22 cellular contexts compared by ENCODE assay signal in genomic region chr17:66378296-66378695, GRCh38.
DNase-seq lines count a peak whose midpoint lies in the region; ATAC-seq and TF ChIP-seq lines count a peak whose summit lies in the region.
"Had no signal": no experiment of that assay in that cellular context is flagged by ENCODE, and none has a peak within 500 bp of the region (broad histone marks: within the 10 kb centered on the region; RNA-seq: fewer than 3 reads in every experiment).

No MANE protein-coding gene starts in this region.

- no peak overlapping the region for H2AFZ ChIP-seq in OCI-LY7 (ENCODE audit: low read length)
- H2AFZ ChIP-seq: GM23248 had no signal

- H3K9me3 ChIP-seq in OCI-LY7 (ENCODE audit: low read length) = no peaks in the 10 kb centered on the region
- H3K9me3 ChIP-seq: HAP-1, Peyer's patch, SJSA1 had no signal

- H3K4me3 ChIP-seq in OCI-LY7 (ENCODE audit: low read depth, low read length, poor library complexity, severe bottlenecking) = no peak overlapping the region
- H3K4me3 ChIP-seq: GM12878, GM23248, HAP-1, Peyer's patch, SJSA1 had no signal

- peak; percentile 53 for ATAC-seq in stimulated activated naive CD8-positive, alpha-beta T cell treated with anti-CD3 and anti-CD28 coated beads, Interleukin-15, Interleukin-2, amounts not matched to agents 100 U/mL and 50 U/mL, for 24 hours
- no peak for ATAC-seq in stimulated activated naive CD8-positive, alpha-beta T cell treated with anti-CD3 and anti-CD28 coated beads, Interleukin-15, amount 100 ng/mL, for 72 hours
- ATAC-seq in HG03571 (IDR thresholded peaks at IDR 0.05; ENCODE audit: unreplicated experiment) = no peak
- ATAC-seq: GM12878, Right ventricle myocardium inferior had no signal

- no peaks in the 10 kb centered on the region for H3K9me3 Mint-ChIP-seq in stimulated activated naive CD8-positive, alpha-beta T cell treated with anti-CD3 and anti-CD28 coated beads, Interleukin-15, amount 100 ng/mL, for 72 hours
- no peaks in the 10 kb centered on the region for H3K9me3 Mint-ChIP-seq in activated T-helper 2 cell treated with anti-CD3 and anti-CD28 coated beads, Interferon-gamma antibody, Interleukin-2, Interleukin-4, amounts not matched to agents 10 μg/mL and 5 μg/mL and 100 μg/mL, durations not matched to agents 14 hours and 24 hours and 36 hours
- no peaks in the 10 kb centered on the region for H3K9me3 Mint-ChIP-seq in stimulated activated naive CD8-positive, alpha-beta T cell treated with anti-CD3 and anti-CD28 coated beads, Interleukin-15, Interleukin-2, amounts not matched to agents 100 ng/mL and 50 ng/mL, for 24 hours

- no TSS peak for BruUV-seq in OCI-LY7 (replicated peaks; lab: Mats Ljungman, UMichigan)

- peaks cover 70% of the 10 kb centered on the region for H3K4me1 Mint-ChIP-seq in stimulated activated naive CD8-positive, alpha-beta T cell treated with anti-CD3 and anti-CD28 coated beads, Interleukin-15, amount 100 ng/mL, for 72 hours
- H3K4me1 Mint-ChIP-seq in activated T-helper 2 cell treated with anti-CD3 and anti-CD28 coated beads, Interferon-gamma antibody, Interleukin-2, Interleukin-4, amounts not matched to agents 10 μg/mL and 5 μg/mL and 100 μg/mL, durations not matched to agents 14 hours and 24 hours and 36 hours (ENCODE audit: low read depth) = peaks cover 60% of the 10 kb centered on the region
- H3K4me1 Mint-ChIP-seq in stimulated activated naive CD8-positive, alpha-beta T cell treated with anti-CD3 and anti-CD28 coated beads, Interleukin-15, Interleukin-2, amounts not matched to agents 100 ng/mL and 50 ng/mL, for 24 hours (ENCODE audit: low read depth) = peaks cover 78% of the 10 kb centered on the region

- no peaks in the 10 kb centered on the region for H3K27me3 Mint-ChIP-seq in stimulated activated naive CD8-positive, alpha-beta T cell treated with anti-CD3 and anti-CD28 coated beads, Interleukin-15, amount 100 ng/mL, for 72 hours
- H3K27me3 Mint-ChIP-seq in activated T-helper 2 cell treated with anti-CD3 and anti-CD28 coated beads, Interferon-gamma antibody, Interleukin-2, Interleukin-4, amounts not matched to agents 10 μg/mL and 5 μg/mL and 100 μg/mL, durations not matched to agents 14 hours and 24 hours and 36 hours (ENCODE audit: low read depth) = no peaks in the 10 kb centered on the region
- no peaks in the 10 kb centered on the region for H3K27me3 Mint-ChIP-seq in stimulated activated naive CD8-positive, alpha-beta T cell treated with anti-CD3 and anti-CD28 coated beads, Interleukin-15, Interleukin-2, amounts not matched to agents 100 ng/mL and 50 ng/mL, for 24 hours
- H3K27me3 Mint-ChIP-seq: B cell had no signal

- peaks cover 57% of the 10 kb centered on the region for H3K36me3 Mint-ChIP-seq in activated T-helper 2 cell treated with anti-CD3 and anti-CD28 coated beads, Interferon-gamma antibody, Interleukin-2, Interleukin-4, amounts not matched to agents 10 μg/mL and 5 μg/mL and 100 μg/mL, durations not matched to agents 14 hours and 24 hours and 36 hours (ENCODE audit: low read depth)
- peaks cover 13% of the 10 kb centered on the region for H3K36me3 Mint-ChIP-seq in stimulated activated naive CD8-positive, alpha-beta T cell treated with anti-CD3 and anti-CD28 coated beads, Interleukin-15, Interleukin-2, amounts not matched to agents 100 ng/mL and 50 ng/mL, for 24 hours (ENCODE audit: low read depth)

- no peaks in the 10 kb centered on the region for H4K20me1 ChIP-seq in OCI-LY7 (ENCODE audit: insufficient read depth, low read length)

- no peaks in the 10 kb centered on the region for H3K79me2 ChIP-seq in OCI-LY7 (ENCODE audit: insufficient read depth, low read depth, low read length)

- H3K27ac Mint-ChIP-seq in stimulated activated naive CD8-positive, alpha-beta T cell treated with anti-CD3 and anti-CD28 coated beads, Interleukin-15, amount 100 ng/mL, for 72 hours = no peak overlapping the region
- peak overlapping the region; percentile 17 for H3K27ac Mint-ChIP-seq in activated T-helper 2 cell treated with anti-CD3 and anti-CD28 coated beads, Interferon-gamma antibody, Interleukin-2, Interleukin-4, amounts not matched to agents 10 μg/mL and 5 μg/mL and 100 μg/mL, durations not matched to agents 14 hours and 24 hours and 36 hours
- H3K27ac Mint-ChIP-seq in stimulated activated naive CD8-positive, alpha-beta T cell treated with anti-CD3 and anti-CD28 coated beads, Interleukin-15, Interleukin-2, amounts not matched to agents 100 ng/mL and 50 ng/mL, for 24 hours = peak overlapping the region; percentile 85
- H3K27ac Mint-ChIP-seq: B cell had no signal

- no peaks in the 10 kb centered on the region for H3K9me2 ChIP-seq in OCI-LY7 (ENCODE audit: insufficient read depth, low read length)

- H3K4me2 ChIP-seq in OCI-LY7 (ENCODE audit: low read length) = no peak overlapping the region

- H3K27ac ChIP-seq in OCI-LY7 (ENCODE audit: low read depth, low read length, poor library complexity, severe bottlenecking) = no peak overlapping the region
- H3K27ac ChIP-seq: GM23248, Peyer's patch, SJSA1 had no signal

- H3K4me3 Mint-ChIP-seq in stimulated activated naive CD8-positive, alpha-beta T cell treated with anti-CD3 and anti-CD28 coated beads, Interleukin-15, amount 100 ng/mL, for 72 hours = no peak overlapping the region
- no peak overlapping the region for H3K4me3 Mint-ChIP-seq in activated T-helper 2 cell treated with anti-CD3 and anti-CD28 coated beads, Interferon-gamma antibody, Interleukin-2, Interleukin-4, amounts not matched to agents 10 μg/mL and 5 μg/mL and 100 μg/mL, durations not matched to agents 14 hours and 24 hours and 36 hours (ENCODE audit: low read depth)
- no peak overlapping the region for H3K4me3 Mint-ChIP-seq in stimulated activated naive CD8-positive, alpha-beta T cell treated with anti-CD3 and anti-CD28 coated beads, Interleukin-15, Interleukin-2, amounts not matched to agents 100 ng/mL and 50 ng/mL, for 24 hours
- H3K4me3 Mint-ChIP-seq: B cell had no signal

- CTCF ChIA-PET in HEK293T (lab: Yijun Ruan, JAX) (no interaction called here), OCI-LY7 (lab: Charles Lee; ENCODE audit: unreplicated experiment) (no interaction called here)

- no peak for TF ChIP-seq CTCF in OCI-LY7 (conservative IDR thresholded peaks at IDR 0.05; ENCODE audit: low read length)

- H3K4me1 ChIP-seq in OCI-LY7 (ENCODE audit: insufficient read depth, low read length, poor library complexity, severe bottlenecking) = no peaks in the 10 kb centered on the region
- H3K4me1 ChIP-seq: HAP-1, SJSA1 had no signal

- POLR2A ChIA-PET in HEK293T (lab: Yijun Ruan, JAX) (no interaction called here), OCI-LY7 (lab: Charles Lee) (no interaction called here)

- no peaks in the 10 kb centered on the region for H3K36me3 ChIP-seq in OCI-LY7 (ENCODE audit: insufficient read depth, low read length)
- H3K36me3 ChIP-seq: HAP-1, Peyer's patch, SJSA1 had no signal

- no peak for DNase-seq in stimulated activated naive CD8-positive, alpha-beta T cell treated with anti-CD3 and anti-CD28 coated beads, Interleukin-15, Interleukin-2, amounts not matched to agents 100 U/mL and 50 U/mL, for 24 hours
- no peak for DNase-seq in stimulated activated naive CD8-positive, alpha-beta T cell treated with anti-CD3 and anti-CD28 coated beads, Interleukin-15, amount 100 ng/mL, for 72 hours
- DNase-seq in activated T-helper 2 cell treated with anti-CD3 and anti-CD28 coated beads, Interferon-gamma antibody, Interleukin-2, Interleukin-4, amounts not matched to agents 10 μg/mL and 5 μg/mL and 100 μg/mL, durations not matched to agents 14 hours and 24 hours and 36 hours (ENCODE audit: low spot score) = no peak
- peak; percentile 38 for DNase-seq in glomerular visceral epithelial cell (ENCODE audit: extremely low spot score)
- DNase-seq in HEK293T (ENCODE audit: extremely low spot score) = no peak
- no peak for DNase-seq in OCI-LY7 (ENCODE audit: low spot score)
- DNase-seq: GM23248, Karpas-422, NCI-H1694, NCI-H2081, NCI-H2171, NCI-H345, NCI-H524, NCI-H774, Peyer's patch had no signal

- intact Hi-C loops in activated T-helper 2 cell treated with anti-CD3 and anti-CD28 coated beads, Interferon-gamma antibody, Interleukin-2, Interleukin-4, amounts not matched to agents 10 μg/mL and 5 μg/mL and 100 μg/mL, durations not matched to agents 14 hours and 24 hours and 36 hours (cut with micrococcal nuclease) = no loop called here
- intact Hi-C loops in OCI-LY7 (cut with micrococcal nuclease; ENCODE audit: unreplicated experiment) = no loop called here

TF ChIP-seq in HEK293T, 16 proteins besides CTCF, POLR2A, EP300 and RAD21:
- TF ChIP-seq FOXM1 (IDR thresholded peaks at IDR 0.05; ENCODE audit: borderline replicate concordance) (no peak), ZNF384 (IDR thresholded peaks at IDR 0.05) (no peak), NFRKB (IDR thresholded peaks at IDR 0.05) (no peak), BHLHE40 (IDR thresholded peaks at IDR 0.05; ENCODE audit: borderline replicate concordance) (no peak), LEF1 (IDR thresholded peaks at IDR 0.05; ENCODE audit: borderline replicate concordance) (no peak), FOXA1 (IDR thresholded peaks at IDR 0.05) (no peak), ELF4 (IDR thresholded peaks at IDR 0.05) (no peak), SP1 (IDR thresholded peaks at IDR 0.05) (no peak), CTBP1 (IDR thresholded peaks at IDR 0.05; ENCODE audit: borderline replicate concordance) (no peak), L3MBTL2 (conservative IDR thresholded peaks at IDR 0.05) (no peak), FOXK2 (IDR thresholded peaks at IDR 0.05) (no peak), SUZ12 (IDR thresholded peaks at IDR 0.05) (no peak), ARNT (IDR thresholded peaks at IDR 0.05) (no peak), HDGF (IDR thresholded peaks at IDR 0.05; ENCODE audit: borderline replicate concordance) (no peak), TARDBP (IDR thresholded peaks at IDR 0.05) (no peak), PKNOX1 (IDR thresholded peaks at IDR 0.05) (no peak)

Comparison
In these comparisons a context has a peak if more than half of its experiments do, and no peak if none do; other contexts are left out.
1. H3K27ac Mint-ChIP-seq: peak in activated T-helper 2 cell treated with anti-CD3 and anti-CD28 coated beads, Interferon-gamma antibody, Interleukin-2, Interleukin-4, amounts not matched to agents 10 μg/mL and 5 μg/mL and 100 μg/mL, durations not matched to agents 14 hours and 24 hours and 36 hours (single experiment) and stimulated activated naive CD8-positive, alpha-beta T cell treated with anti-CD3 and anti-CD28 coated beads, Interleukin-15, Interleukin-2, amounts not matched to agents 100 ng/mL and 50 ng/mL, for 24 hours (single experiment); none in stimulated activated naive CD8-positive, alpha-beta T cell treated with anti-CD3 and anti-CD28 coated beads, Interleukin-15, amount 100 ng/mL, for 72 hours (0 of 2).